8 cellular contexts compared by ENCODE assay signal in the genomic region with DNA sequence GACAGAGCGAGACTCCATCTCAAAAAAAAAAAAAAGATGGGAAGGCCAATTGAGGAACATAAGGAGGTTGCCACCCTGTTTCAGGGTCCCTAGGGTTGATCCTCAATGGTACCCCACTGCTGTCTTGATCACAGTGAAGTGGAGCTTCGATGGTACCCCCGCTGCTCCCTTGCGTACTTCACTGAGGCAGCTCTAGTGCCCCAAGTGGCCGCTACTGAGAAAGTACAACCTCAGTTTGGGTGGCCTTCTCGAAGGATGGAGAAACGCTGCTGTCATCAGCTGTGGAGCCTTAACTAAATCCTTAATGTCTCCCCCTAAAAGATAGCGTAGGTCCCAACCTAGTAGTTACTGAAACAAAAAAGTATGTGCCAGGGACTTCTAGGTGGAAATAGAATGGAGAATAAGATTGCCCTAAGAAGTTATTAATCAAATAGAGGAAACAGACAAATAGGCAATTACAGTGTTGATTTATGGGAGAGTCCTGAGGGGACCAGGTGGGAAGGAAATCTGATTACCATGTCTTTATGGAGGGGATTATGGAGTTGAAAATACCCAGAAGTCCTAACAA. TPM values are rescaled to one million over a fixed set of nuclear protein-coding genes. Genes with fewer than 3 reads are reported as not detected.
A peak's percentile ranks its signal among the peaks of the same experiment; 100 is the strongest.
DNase-seq lines count a peak whose midpoint lies in the region; ATAC-seq and TF ChIP-seq lines count a peak whose summit lies in the region.

No MANE protein-coding gene starts in this region.

- H3K23ac ChIP-seq in neuronal stem cell (ENCODE audit: low read depth, low read length, poor library complexity): no peak overlapping the region

- no peak overlapping the region for H2AFZ ChIP-seq in neuronal stem cell (ENCODE audit: low read length)

- TF ChIP-seq CTCF in fibroblast of pulmonary artery (IDR thresholded peaks at IDR 0.05; ENCODE audit: low read length, missing control alignments) (peak; percentile 80), ovary (IDR thresholded peaks at IDR 0.05) (peak; percentile 23 to 31 (median 24))

- H3K36me3 ChIP-seq in ovary (no peaks in the 10 kb centered on the region), neuronal stem cell (replicated peaks in 1 of 2; ENCODE audit: control insufficient read depth in 2 of 2, insufficient read depth in 2 of 2, low read length in 2 of 2) (peaks cover 26 to 36% of the 10 kb centered on the region in 2 donors)

- 14 to 20% (median 14%) methylated on average over 8 of the region's 8 CpGs for WGBS in ovary, 3 donors
- WGBS in neuronal stem cell (ENCODE audit: extremely low coverage in 2 of 2, insufficient read length in 2 of 2, insufficient replicate concordance in 1 of 2), 2 donors: no CpG with 5 or more reads among the region's 8 CpGs

- no peak overlapping the region for H4K8ac ChIP-seq in neuronal stem cell (ENCODE audit: low read depth, low read length)

- H2BK15ac ChIP-seq in neuronal stem cell (ENCODE audit: low read length): no peak overlapping the region

- H3K27ac ChIP-seq in ovary (no peak overlapping the region), neuronal stem cell (replicated peaks; ENCODE audit: low read length) (no peak overlapping the region)

- H3K9me3 ChIP-seq in ovary (no peaks in the 10 kb centered on the region), neuronal stem cell (replicated peaks in 1 of 2; ENCODE audit: control insufficient read depth in 2 of 2, insufficient read depth in 1 of 2, low read depth in 1 of 2, low read length in 2 of 2) (peaks cover 0 to 3% of the 10 kb centered on the region in 2 donors)

- peaks cover 5% of the 10 kb centered on the region for H3K79me1 ChIP-seq in neuronal stem cell (ENCODE audit: low read depth, low read length)

- no peak for TF ChIP-seq EP300 in ovary (IDR thresholded peaks at IDR 0.05)

- TF ChIP-seq POLR2A in ovary (IDR thresholded peaks at IDR 0.05): no peak

- H3K4me2 ChIP-seq in neuronal stem cell (ENCODE audit: insufficient read depth, low read length, poor library complexity, severe bottlenecking): no peak overlapping the region

- H3K4ac ChIP-seq in neuronal stem cell (ENCODE audit: low read length): no peak overlapping the region

- H3K4me1 ChIP-seq in ovary (ENCODE audit: insufficient read depth) (peaks cover 1% of the 10 kb centered on the region), neuronal stem cell (ENCODE audit: control insufficient read depth in 2 of 2, insufficient read depth in 1 of 2, low read depth in 1 of 2, low read length in 2 of 2) (peaks cover 0 to 7% of the 10 kb centered on the region in 2 donors)

- no peak overlapping the region for H3K9ac ChIP-seq in neuronal stem cell (ENCODE audit: low read depth, low read length, poor library complexity)

- no peak overlapping the region for H2BK120ac ChIP-seq in neuronal stem cell (ENCODE audit: low read depth, low read length)

- H4K91ac ChIP-seq in neuronal stem cell (ENCODE audit: low read depth, low read length, poor library complexity): no peak overlapping the region

- no peak overlapping the region for H2AK5ac ChIP-seq in neuronal stem cell (ENCODE audit: low read depth, low read length)

- peak; percentile 66 for ATAC-seq in GM19438 (IDR thresholded peaks at IDR 0.05; ENCODE audit: low read depth, unreplicated experiment)

- peak; percentile 75 for DNase-seq in AG20443 (ENCODE audit: low spot score)
- peak; percentile 7 for DNase-seq in NCI-H748 treated with DMSO at 0.1 percent for 48 hours (lab: John Stamatoyannopoulos, UW)
- peak; percentile 58 for DNase-seq in activated T-cell treated with anti-CD3 and anti-CD28 coated beads, Interleukin-2, amount 50 U/mL, for 1 hour
- peak; percentile 58 for DNase-seq in fibroblast of pulmonary artery (ENCODE audit: low read depth)
- DNase-seq in ovary: peak in 1 of 5 donors; percentile 51
- DNase-seq in NCI-H128 (lab: John Stamatoyannopoulos, UW; ENCODE audit: unreplicated experiment): no peak
- DNase-seq in neuronal stem cell (ENCODE audit: low spot score): no peak

- H3K4me3 ChIP-seq in fibroblast of pulmonary artery (replicated peaks; ENCODE audit: low read depth, low read length) (no peak overlapping the region), ovary (no peak overlapping the region), neuronal stem cell (ENCODE audit: low read length in 2 of 2) (no peak overlapping the region)

- no peak overlapping the region for H3K14ac ChIP-seq in neuronal stem cell (ENCODE audit: low read length)

- no peak overlapping the region for H2BK12ac ChIP-seq in neuronal stem cell (ENCODE audit: low read length)

- intact Hi-C loops in ovary (cut with DNase I): no loop called here

- no peaks in the 10 kb centered on the region for H3K27me3 ChIP-seq in ovary
- H3K27me3 ChIP-seq in neuronal stem cell (ENCODE audit: control insufficient read depth in 3 of 3, insufficient read depth in 3 of 3, low read depth in 1 of 3, low read length in 3 of 3): peaks cover 2 to 31% (median 15%) of the 10 kb centered on the region in 3 experiments

- no peak overlapping the region for H3K18ac ChIP-seq in neuronal stem cell (ENCODE audit: low read length)

- H2BK5ac ChIP-seq in neuronal stem cell (ENCODE audit: low read length): no peak overlapping the region

RNA-seq across cellular contexts. Expression of gene TESK1, which starts 6.3 kb away (rescaled TPM):
- total RNA-seq in ovary: 10 to 100 TPM; 13.2 to 51.1 (median 36.6) TPM
- 10 to 100 TPM; 20.5 to 29.6 TPM for polyA plus RNA-seq in ovary
- polyA plus RNA-seq in neuronal stem cell (2013, experiment 1 of 2): 23.9 TPM
- polyA plus RNA-seq in neuronal stem cell (2013, experiment 2 of 2): 22.7 TPM

RNA-seq across cellular contexts. Expression of gene CD72, which starts 6.9 kb away (rescaled TPM):
- 1 to 10 TPM in 5 of 7 donors, under 1 TPM in 2; 0.28 to 4.1 (median 1.2) TPM for total RNA-seq in ovary
- 1 to 10 TPM in 1 of 2 donors, under 1 TPM in 1; 0.98 to 3.8 TPM for polyA plus RNA-seq in ovary
- polyA plus RNA-seq in neuronal stem cell (2013, experiment 1 of 2): 5.6 TPM
- polyA plus RNA-seq in neuronal stem cell (2013, experiment 2 of 2): 5.5 TPM

RNA-seq across cellular contexts. Expression of gene SIT1, which starts 39.4 kb away (rescaled TPM):
- under 1 TPM in 4 of 7 donors, not detected in 3; 0.20 to 0.72 (median 0.56) TPM for total RNA-seq in ovary
- under 1 TPM; 0.29 to 0.82 TPM for polyA plus RNA-seq in ovary
- 0.53 TPM for polyA plus RNA-seq in neuronal stem cell (2013, experiment 1 of 2)
- polyA plus RNA-seq in neuronal stem cell (2013, experiment 2 of 2): 0.43 TPM

RNA-seq across cellular contexts. Expression of gene RMRP, which starts 46.5 kb away (rescaled TPM):
- total RNA-seq in ovary: over 10,000 TPM in 5 of 7 donors, 1,000 to 10,000 TPM in 2; 3,031 to 27,726 (median 15,130) TPM
- polyA plus RNA-seq in ovary: 100 to 1,000 TPM in 1 of 2 donors, not detected in 1; 126 TPM
- not detected for polyA plus RNA-seq in neuronal stem cell (2013, experiment 1 of 2)
- 4.7 TPM for polyA plus RNA-seq in neuronal stem cell (2013, experiment 2 of 2)

RNA-seq across cellular contexts. Expression of gene CCDC107, which starts 46.8 kb away (rescaled TPM):
- total RNA-seq in ovary: 10 to 100 TPM; 14.6 to 29.8 (median 19.1) TPM
- 10 to 100 TPM; 15.0 to 17.8 TPM for polyA plus RNA-seq in ovary
- 15.3 TPM for polyA plus RNA-seq in neuronal stem cell (2013, experiment 1 of 2)
- 15.5 TPM for polyA plus RNA-seq in neuronal stem cell (2013, experiment 2 of 2)

Comparison
In these comparisons a context has a peak if more than half of its experiments do, and no peak if none do; other contexts are left out.
1. DNase-seq: peak in AG20443 (single experiment), NCI-H748 treated with DMSO at 0.1 percent for 48 hours (single experiment), activated T-cell treated with anti-CD3 and anti-CD28 coated beads, Interleukin-2, amount 50 U/mL, for 1 hour (single experiment) and fibroblast of pulmonary artery (single experiment); none in NCI-H128 (single experiment) and neuronal stem cell (single experiment).